ENCODE assay signal across 2 cellular contexts in genomic region chr22:31151872-31152271, GRCh38.
TF ChIP-seq lines count a peak whose summit lies in the region.

No MANE protein-coding gene starts in this region.

TF ChIP-seq in GM23338, 12 proteins besides CTCF, POLR2A, EP300 and RAD21:
- TF ChIP-seq STAT1 (IDR thresholded peaks at IDR 0.05; ENCODE audit: unreplicated experiment) (no peak), EZH2phosphoT487 (IDR thresholded peaks at IDR 0.05; ENCODE audit: unreplicated experiment) (no peak), JUNB (IDR thresholded peaks at IDR 0.05; ENCODE audit: unreplicated experiment) (no peak), ZNF114 (CRISPR knock-in tag; IDR thresholded peaks at IDR 0.05) (no peak), REST (IDR thresholded peaks at IDR 0.05; ENCODE audit: unreplicated experiment) (no peak), ZNF462 (CRISPR knock-in tag; IDR thresholded peaks at IDR 0.05) (no peak), NANOG (IDR thresholded peaks at IDR 0.05; ENCODE audit: borderline replicate concordance) (no peak)

TF ChIP-seq in IMR-90, 13 proteins besides CTCF, POLR2A, EP300 and RAD21:
- TF ChIP-seq MXI1 (IDR thresholded peaks at IDR 0.05; ENCODE audit: borderline replicate concordance, low read depth, low read length) (no peak), CEBPB (IDR thresholded peaks at IDR 0.05; ENCODE audit: low read depth, low read length) (no peak)
